Comparison of ENCODE assay signal across 33 cellular contexts in the genomic region with DNA sequence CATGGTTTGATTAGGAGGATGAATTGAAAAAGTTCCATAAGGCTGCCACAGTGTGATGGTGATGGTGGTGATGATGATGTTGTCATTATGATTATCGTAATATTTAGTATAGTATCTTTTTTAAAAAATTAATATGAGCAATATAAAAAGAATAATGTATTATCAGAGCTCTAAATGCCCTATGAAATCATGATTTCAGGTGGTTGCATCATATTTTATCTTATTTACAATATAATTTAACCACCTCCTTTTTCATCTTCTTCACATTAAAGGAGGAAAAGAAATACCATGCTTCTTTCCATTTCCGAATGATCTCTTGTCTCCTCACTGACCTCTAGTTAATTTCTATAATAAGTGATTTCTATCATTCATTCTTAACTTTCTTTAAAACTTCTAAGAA.
"Had no signal": no experiment of that assay in that cellular context is flagged by ENCODE, and none has a peak within 500 bp of the region (broad histone marks: within the 10 kb centered on the region; RNA-seq: fewer than 3 reads in every experiment).

No MANE protein-coding gene starts in this region.

- H3K27me3 Mint-ChIP-seq: activated B cell treated with CpG ODN at 0.5 μM for 24 hours; activated CD4-positive, alpha-beta memory T cell treated with anti-CD3 and anti-CD28 coated beads for 36 hours; activated CD4-positive, alpha-beta T cell treated with anti-CD3 and anti-CD28 coated beads, Interleukin-2, amount 10 ng/mL, durations not matched to agents 24 days and 14 days; activated CD8-positive, alpha-beta memory T cell treated with anti-CD3 and anti-CD28 coated beads, Interleukin-2, amount 10 ng/mL, durations not matched to agents 7 days and 5 days; activated naive CD4-positive, alpha-beta T cell treated with anti-CD3 and anti-CD28 coated beads, Interleukin-2, amount 50 U/mL, for 24 hours; activated naive CD8-positive, alpha-beta T cell treated with anti-CD3 and anti-CD28 coated beads for 36 hours; activated naive CD8-positive, alpha-beta T cell treated with anti-CD3 and anti-CD28 coated beads, Interleukin-2, amount 50 U/mL, for 24 hours; effector memory CD8-positive, alpha-beta T cell; T-helper 17 cell had no signal

- H3K9me3 Mint-ChIP-seq: activated B cell treated with CpG ODN at 0.5 μM for 24 hours; activated CD4-positive, alpha-beta memory T cell treated with anti-CD3 and anti-CD28 coated beads for 36 hours; activated CD4-positive, alpha-beta T cell treated with anti-CD3 and anti-CD28 coated beads, Interleukin-2, amount 10 ng/mL, durations not matched to agents 24 days and 14 days; activated naive CD4-positive, alpha-beta T cell treated with anti-CD3 and anti-CD28 coated beads for 36 hours; activated naive CD4-positive, alpha-beta T cell treated with anti-CD3 and anti-CD28 coated beads, Interleukin-2, amount 50 U/mL, for 24 hours; activated naive CD8-positive, alpha-beta T cell treated with anti-CD3 and anti-CD28 coated beads for 36 hours; activated naive CD8-positive, alpha-beta T cell treated with anti-CD3 and anti-CD28 coated beads, Interleukin-2, amount 50 U/mL, for 24 hours; activated T-helper 1 cell treated with anti-CD3 and anti-CD28 coated beads, Interleukin-12 subunit alpha, Interleukin-12 subunit beta, Interleukin-2, Interleukin-4 antibody, amounts not matched to agents 30 ng/mL and 10 ng/mL and 1 ng/mL, durations not matched to agents 14 hours and 24 hours and 36 hours; activated T-helper 2 cell treated with anti-CD3 and anti-CD28 coated beads, Interferon-gamma antibody, Interleukin-2, Interleukin-4, amounts not matched to agents 10 μg/mL and 5 μg/mL and 100 μg/mL, durations not matched to agents 14 hours and 24 hours and 36 hours; effector memory CD8-positive, alpha-beta T cell; T-helper 2 cell treated with Interferon-gamma antibody and Interleukin-4, amounts not matched to agents 5 μg/mL and 100 μg/mL, for 36 hours had no signal

- H3K4me1 ChIP-seq: adrenal gland, body of pancreas, gastroesophageal sphincter had no signal

- H3K27me3 ChIP-seq: adrenal gland, body of pancreas, esophagus muscularis mucosa, gastroesophageal sphincter, heart right ventricle had no signal

- H3K27ac ChIP-seq: adrenal gland, body of pancreas, esophagus muscularis mucosa, gastroesophageal sphincter, WERI-Rb-1 had no signal

- H3K4me3 ChIP-seq: adrenal gland, body of pancreas, esophagus muscularis mucosa, gastroesophageal sphincter, heart right ventricle had no signal

- H3K9me3 ChIP-seq: adrenal gland, body of pancreas, esophagus muscularis mucosa, gastroesophageal sphincter, heart right ventricle had no signal

- DNase-seq: activated B cell treated with CpG ODN at 0.5 μM for 24 hours; activated CD4-positive, alpha-beta memory T cell treated with anti-CD3 and anti-CD28 coated beads for 36 hours; activated CD4-positive, alpha-beta T cell treated with anti-CD3 and anti-CD28 coated beads, Interleukin-2, amount 10 ng/mL, durations not matched to agents 24 days and 14 days; activated CD8-positive, alpha-beta memory T cell treated with anti-CD3 and anti-CD28 coated beads, Interleukin-2, amount 10 ng/mL, durations not matched to agents 7 days and 5 days; activated CD8-positive, alpha-beta memory T cell treated with anti-CD3 and anti-CD28 coated beads, Interleukin-2, amount 50 U/mL, for 4 hours; activated CD8-positive, alpha-beta T cell treated with anti-CD3 and anti-CD28 coated beads, Interleukin-2, amount 10 ng/mL, durations not matched to agents 7 days and 5 days; activated effector memory CD4-positive, alpha-beta T cell treated with anti-CD3 and anti-CD28 coated beads, Interleukin-2, amount 50 U/mL, for 16 hours; activated naive CD4-positive, alpha-beta T cell treated with anti-CD3 and anti-CD28 coated beads for 36 hours; activated naive CD8-positive, alpha-beta T cell treated with anti-CD3 and anti-CD28 coated beads for 36 hours; activated naive CD8-positive, alpha-beta T cell treated with anti-CD3 and anti-CD28 coated beads, Interleukin-2, amount 50 U/mL, for 24 hours; activated T-cell treated with anti-CD3 and anti-CD28 coated beads, Interleukin-2, amount 50 U/mL, for 1 hour; activated T-cell treated with anti-CD3 and anti-CD28 coated beads, Interleukin-2, amount 50 U/mL, for 48 hours; adrenal gland; amygdala; aorta; body of pancreas; caudate nucleus; cortex of kidney; dermis blood vessel endothelial cell; effector CD4-positive, alpha-beta T cell; effector memory CD8-positive, alpha-beta T cell; foreskin melanocyte; heart right ventricle; T-helper 17 cell; T1000; WERI-Rb-1 had no signal

- H3K27ac Mint-ChIP-seq: activated B cell treated with CpG ODN at 0.5 μM for 24 hours; activated CD4-positive, alpha-beta memory T cell treated with anti-CD3 and anti-CD28 coated beads for 36 hours; activated CD4-positive, alpha-beta T cell treated with anti-CD3 and anti-CD28 coated beads, Interleukin-2, amount 10 ng/mL, durations not matched to agents 24 days and 14 days; activated CD8-positive, alpha-beta memory T cell treated with anti-CD3 and anti-CD28 coated beads, Interleukin-2, amount 10 ng/mL, durations not matched to agents 7 days and 5 days; activated CD8-positive, alpha-beta T cell treated with anti-CD3 and anti-CD28 coated beads, Interleukin-2, amount 10 ng/mL, durations not matched to agents 7 days and 5 days; activated naive CD4-positive, alpha-beta T cell treated with anti-CD3 and anti-CD28 coated beads for 36 hours; activated naive CD4-positive, alpha-beta T cell treated with anti-CD3 and anti-CD28 coated beads, Interleukin-2, amount 50 U/mL, for 24 hours; activated naive CD8-positive, alpha-beta T cell treated with anti-CD3 and anti-CD28 coated beads for 36 hours; activated naive CD8-positive, alpha-beta T cell treated with anti-CD3 and anti-CD28 coated beads, Interleukin-2, amount 50 U/mL, for 24 hours; activated T-helper 1 cell treated with anti-CD3 and anti-CD28 coated beads, Interleukin-12 subunit alpha, Interleukin-12 subunit beta, Interleukin-2, Interleukin-4 antibody, amounts not matched to agents 30 ng/mL and 10 ng/mL and 1 ng/mL, durations not matched to agents 14 hours and 24 hours and 36 hours; activated T-helper 2 cell treated with anti-CD3 and anti-CD28 coated beads, Interferon-gamma antibody, Interleukin-2, Interleukin-4, amounts not matched to agents 10 μg/mL and 5 μg/mL and 100 μg/mL, durations not matched to agents 14 hours and 24 hours and 36 hours; T-helper 17 cell; T-helper 2 cell treated with Interferon-gamma antibody and Interleukin-4, amounts not matched to agents 5 μg/mL and 100 μg/mL, for 36 hours had no signal

- H3K4me1 Mint-ChIP-seq: activated B cell treated with CpG ODN at 0.5 μM for 24 hours; activated CD4-positive, alpha-beta T cell treated with anti-CD3 and anti-CD28 coated beads, Interleukin-2, amount 10 ng/mL, durations not matched to agents 24 days and 14 days; activated CD8-positive, alpha-beta memory T cell treated with anti-CD3 and anti-CD28 coated beads, Interleukin-2, amount 10 ng/mL, durations not matched to agents 7 days and 5 days; activated naive CD4-positive, alpha-beta T cell treated with anti-CD3 and anti-CD28 coated beads, Interleukin-2, amount 50 U/mL, for 24 hours; activated naive CD8-positive, alpha-beta T cell treated with anti-CD3 and anti-CD28 coated beads for 36 hours; activated naive CD8-positive, alpha-beta T cell treated with anti-CD3 and anti-CD28 coated beads, Interleukin-2, amount 50 U/mL, for 24 hours had no signal

- ATAC-seq: activated CD4-positive, CD25-positive, alpha-beta regulatory T cell treated with anti-CD3 and anti-CD28 coated beads, Interleukin-2, amount 50 U/mL, for 24 hours; activated CD8-positive, alpha-beta memory T cell treated with anti-CD3 and anti-CD28 coated beads, Interleukin-2, amount 10 ng/mL, durations not matched to agents 7 days and 5 days; activated CD8-positive, alpha-beta T cell treated with anti-CD3 and anti-CD28 coated beads, Interleukin-2, amount 10 ng/mL, durations not matched to agents 7 days and 5 days; activated naive CD8-positive, alpha-beta T cell treated with anti-CD3 and anti-CD28 coated beads, Interleukin-2, amount 50 U/mL, for 24 hours; body of pancreas; effector memory CD8-positive, alpha-beta T cell; gastroesophageal sphincter; heart right ventricle; T-helper 17 cell had no signal

- H3K4me3 Mint-ChIP-seq: activated B cell treated with CpG ODN at 0.5 μM for 24 hours; activated CD4-positive, alpha-beta memory T cell treated with anti-CD3 and anti-CD28 coated beads for 36 hours; activated CD4-positive, alpha-beta T cell treated with anti-CD3 and anti-CD28 coated beads, Interleukin-2, amount 10 ng/mL, durations not matched to agents 24 days and 14 days; activated CD8-positive, alpha-beta memory T cell treated with anti-CD3 and anti-CD28 coated beads, Interleukin-2, amount 10 ng/mL, durations not matched to agents 7 days and 5 days; activated CD8-positive, alpha-beta T cell treated with anti-CD3 and anti-CD28 coated beads, Interleukin-2, amount 10 ng/mL, durations not matched to agents 7 days and 5 days; activated naive CD4-positive, alpha-beta T cell treated with anti-CD3 and anti-CD28 coated beads for 36 hours; activated naive CD4-positive, alpha-beta T cell treated with anti-CD3 and anti-CD28 coated beads, Interleukin-2, amount 50 U/mL, for 24 hours; activated naive CD8-positive, alpha-beta T cell treated with anti-CD3 and anti-CD28 coated beads for 36 hours; activated naive CD8-positive, alpha-beta T cell treated with anti-CD3 and anti-CD28 coated beads, Interleukin-2, amount 50 U/mL, for 24 hours; activated T-helper 1 cell treated with anti-CD3 and anti-CD28 coated beads, Interleukin-12 subunit alpha, Interleukin-12 subunit beta, Interleukin-2, Interleukin-4 antibody, amounts not matched to agents 30 ng/mL and 10 ng/mL and 1 ng/mL, durations not matched to agents 14 hours and 24 hours and 36 hours; effector memory CD8-positive, alpha-beta T cell; T-helper 17 cell; T-helper 2 cell treated with Interferon-gamma antibody and Interleukin-4, amounts not matched to agents 5 μg/mL and 100 μg/mL, for 36 hours had no signal
